In genomic region chr7:22722596-22722995, GRCh38 we compare ENCODE assay signal across 2 cellular contexts.
TF ChIP-seq lines count a peak whose summit lies in the region.

No MANE protein-coding gene starts in this region.

TF ChIP-seq in H1, 55 proteins besides CTCF, POLR2A, EP300 and RAD21:
- TF ChIP-seq GABPA (IDR thresholded peaks at IDR 0.05; ENCODE audit: borderline replicate concordance, insufficient read depth, low read length): no peak
- TF ChIP-seq CEBPB (IDR thresholded peaks at IDR 0.05; ENCODE audit: low read depth, low read length): no peak
- TF ChIP-seq TAF7 (optimal IDR thresholded peaks at IDR 0.05; ENCODE audit: borderline replicate concordance, low read depth, low read length): no peak
- TF ChIP-seq RBBP5 (IDR thresholded peaks at IDR 0.05; ENCODE audit: borderline replicate concordance, low read depth, low read length): no peak
- TF ChIP-seq PHF8 (conservative IDR thresholded peaks at IDR 0.05; ENCODE audit: low read depth, low read length): no peak
- no peak for TF ChIP-seq GTF2F1 (IDR thresholded peaks at IDR 0.05; ENCODE audit: borderline replicate concordance, low read depth, low read length)
- TF ChIP-seq FOSL1 (IDR thresholded peaks at IDR 0.05; ENCODE audit: insufficient read depth, low read depth, low read length): no peak
- TF ChIP-seq MAFK (IDR thresholded peaks at IDR 0.05; ENCODE audit: low read depth, low read length): no peak
- no peak for TF ChIP-seq NANOG (IDR thresholded peaks at IDR 0.05; ENCODE audit: insufficient read depth, low read depth, low read length, poor library complexity, severe bottlenecking)
- TF ChIP-seq ASH2L (IDR thresholded peaks at IDR 0.05; ENCODE audit: low read length): no peak
- TF ChIP-seq KDM4A (IDR thresholded peaks at IDR 0.05; ENCODE audit: low read depth, low read length, severe bottlenecking): no peak

TF ChIP-seq in HepG2, 621 proteins besides CTCF, POLR2A, EP300 and RAD21:
- TF ChIP-seq NFYC (CRISPR knock-in tag; IDR thresholded peaks at IDR 0.05): no peak
- no peak for TF ChIP-seq ZNF777 (CRISPR knock-in tag; IDR thresholded peaks at IDR 0.05)
- TF ChIP-seq GPN1 (CRISPR knock-in tag; IDR thresholded peaks at IDR 0.05; ENCODE audit: borderline replicate concordance): no peak
- TF ChIP-seq TBL1XR1 (IDR thresholded peaks at IDR 0.05; ENCODE audit: borderline replicate concordance, low read length, partially characterized antibody): no peak
- TF ChIP-seq ZNF619 (CRISPR knock-in tag; IDR thresholded peaks at IDR 0.05): no peak
- no peak for TF ChIP-seq PRDM15 (CRISPR knock-in tag; IDR thresholded peaks at IDR 0.05)
- no peak for TF ChIP-seq MBNL3 (CRISPR knock-in tag; conservative IDR thresholded peaks at IDR 0.05)
- TF ChIP-seq ZNF878 (CRISPR knock-in tag; IDR thresholded peaks at IDR 0.05): no peak
- no peak for TF ChIP-seq TRIM24 (CRISPR knock-in tag; IDR thresholded peaks at IDR 0.05)
- TF ChIP-seq PRDM4 (CRISPR knock-in tag; IDR thresholded peaks at IDR 0.05; ENCODE audit: borderline replicate concordance): no peak
- no peak for TF ChIP-seq ZBTB33 (CRISPR knock-in tag; IDR thresholded peaks at IDR 0.05)
- TF ChIP-seq SOX5 (CRISPR knock-in tag; IDR thresholded peaks at IDR 0.05; ENCODE audit: borderline replicate concordance): no peak
- no peak for TF ChIP-seq ZNF512B (CRISPR knock-in tag; IDR thresholded peaks at IDR 0.05; ENCODE audit: borderline replicate concordance)
- no peak for TF ChIP-seq FOXJ3 (CRISPR knock-in tag; IDR thresholded peaks at IDR 0.05; ENCODE audit: borderline replicate concordance)
- TF ChIP-seq HIVEP1 (CRISPR knock-in tag; IDR thresholded peaks at IDR 0.05): no peak
- TF ChIP-seq ZBED4 (CRISPR knock-in tag; IDR thresholded peaks at IDR 0.05; ENCODE audit: borderline replicate concordance): no peak
